Comparison of ENCODE assay signal across 8 cellular contexts in the genomic region with DNA sequence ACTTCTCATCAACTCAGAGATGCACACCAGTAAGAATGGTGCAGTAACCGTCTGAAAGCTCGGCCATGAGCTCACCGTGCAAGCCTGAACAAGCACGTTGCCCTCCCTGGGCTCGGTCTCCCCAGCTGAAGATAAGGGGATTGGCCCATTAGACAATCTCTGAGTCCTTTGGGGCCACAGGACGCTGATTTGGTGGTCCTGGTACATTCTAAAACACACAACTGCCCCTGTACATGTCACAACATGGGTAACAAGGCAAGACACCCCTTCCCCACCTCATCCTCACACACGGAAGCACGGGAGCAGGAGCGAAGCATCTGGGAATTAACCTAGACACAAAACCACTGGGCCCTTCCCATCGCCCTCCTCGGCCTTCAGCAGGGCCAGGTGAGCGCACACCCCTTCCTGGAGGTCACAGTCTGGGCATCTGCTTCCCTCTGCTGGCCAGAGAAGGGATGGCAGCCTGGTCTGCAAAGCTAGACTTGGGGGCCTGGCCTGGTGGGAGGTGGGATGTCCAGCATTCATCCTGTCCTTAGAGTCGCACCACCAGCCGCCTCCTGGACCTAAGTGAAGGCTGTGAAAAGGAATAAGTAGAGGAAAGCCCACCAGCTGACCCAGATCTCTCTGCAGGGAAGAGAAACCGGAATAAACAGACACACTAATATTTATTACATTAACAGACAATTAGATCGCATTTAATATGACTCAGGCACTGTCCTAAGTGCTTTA. TPM values are rescaled to one million over a fixed set of nuclear protein-coding genes. Genes with fewer than 3 reads are reported as not detected.
A peak's percentile ranks its signal among the peaks of the same experiment; 100 is the strongest.
DNase-seq lines count a peak whose midpoint lies in the region; ATAC-seq and TF ChIP-seq lines count a peak whose summit lies in the region.

No MANE protein-coding gene starts in this region.

- no peaks in the 10 kb centered on the region for H4K20me1 ChIP-seq in IMR-90 (ENCODE audit: insufficient read depth, low read length)

- no peak overlapping the region for H4K5ac ChIP-seq in IMR-90 (ENCODE audit: low read depth, low read length)

- H3K56ac ChIP-seq in IMR-90 (ENCODE audit: extremely low read depth, insufficient read depth, low read length): no peak overlapping the region

- H3K36me3 ChIP-seq in IMR-90 (ENCODE audit: control insufficient read depth, insufficient read depth, low read length): no peaks in the 10 kb centered on the region
- H3K36me3 ChIP-seq in heart left ventricle: no peaks in the 10 kb centered on the region

- H3K14ac ChIP-seq in IMR-90 (replicated peaks; ENCODE audit: low read depth, low read length): no peak overlapping the region

- peaks cover 3% of the 10 kb centered on the region; the same call in 1 of the 2 replicates for H3K9me1 ChIP-seq in IMR-90 (ENCODE audit: insufficient read depth, low read length)

- H3K18ac ChIP-seq in IMR-90 (ENCODE audit: low read depth, low read length): no peak overlapping the region

- H3K27me3 ChIP-seq in IMR-90 (ENCODE audit: control insufficient read depth, insufficient read depth, low read length) (peaks cover 68% of the 10 kb centered on the region), heart left ventricle (peaks cover 0 to 64% (median 12%) of the 10 kb centered on the region in 9 donors)

- POLR2A ChIA-PET in IMR-90 (lab: Charles Lee; ENCODE audit: unreplicated experiment): no interaction called here

- no peak overlapping the region for H2BK20ac ChIP-seq in IMR-90 (ENCODE audit: low read depth, low read length)

- H3K23ac ChIP-seq in IMR-90 (ENCODE audit: low read depth, low read length): no peak overlapping the region

- TF ChIP-seq RAD21 in IMR-90 (IDR thresholded peaks at IDR 0.05; ENCODE audit: low read length): peak; percentile 63

- no peak overlapping the region for H3K4ac ChIP-seq in IMR-90 (ENCODE audit: low read depth, low read length)

- H3K9me3 ChIP-seq in IMR-90 (ENCODE audit: control insufficient read depth, insufficient read depth, low read length) (no peaks in the 10 kb centered on the region), heart left ventricle (no peaks in the 10 kb centered on the region)

- H3K4me3 ChIP-seq in IMR-90 (ENCODE audit: insufficient read depth, low read depth, low read length) (no peak overlapping the region), heart left ventricle (no peak overlapping the region)

- no peak overlapping the region for H3K4me2 ChIP-seq in IMR-90 (ENCODE audit: low read depth, low read length)

- H3K4me1 ChIP-seq in IMR-90 (ENCODE audit: control insufficient read depth, insufficient read depth, low read length) (no peaks in the 10 kb centered on the region), heart left ventricle (no peaks in the 10 kb centered on the region)

- peak; percentile 76 for TF ChIP-seq CTCF in IMR-90 (conservative IDR thresholded peaks at IDR 0.05; ENCODE audit: low read depth, low read length)
- peak; percentile 74 to 89 (median 84) for TF ChIP-seq CTCF in heart left ventricle (IDR thresholded peaks at IDR 0.05)

- no peak overlapping the region for H2AFZ ChIP-seq in IMR-90 (replicated peaks; ENCODE audit: low read length, poor library complexity)

- ATAC-seq in GM18511 (IDR thresholded peaks at IDR 0.05; ENCODE audit: unreplicated experiment) (peak; percentile 76), IMR-90 (ENCODE audit: low read depth) (peak; percentile 96), heart left ventricle (peak; percentile 45 to 71 (median 70)), HG03139 (IDR thresholded peaks at IDR 0.05; ENCODE audit: unreplicated experiment) (no peak)

- intact Hi-C loops in IMR-90 (cut with micrococcal nuclease) (loop anchor here (1.0 to 10.0 kb wide), 3 partner anchors 201 to 503 kb away; no protein-coding TSS in a partner anchor), heart left ventricle (cut with DNase I) (loop anchor here in 1 of 10 donors (10.0 kb wide), 1 partner anchor 453 kb away; the partner anchor contains the start of gene CISTR)

- no TSS peak for BruUV-seq in IMR-90 (replicated peaks; lab: Mats Ljungman, UMichigan)

- no peak overlapping the region for H2AK5ac ChIP-seq in IMR-90 (ENCODE audit: low read depth, low read length)

- CTCF ChIA-PET in IMR-90 (lab: Yijun Ruan, JAX): interaction anchor here (0.5 to 3.6 kb wide), 10 partner anchors 9 to 704 kb away, joined by 3 to 18 read pairs (median 4); partner anchors contain the start of genes HOXC8, HOXC9 and SMUG1

- TF ChIP-seq POLR2A in IMR-90 (IDR thresholded peaks at IDR 0.05; ENCODE audit: low read depth, low read length): no peak
- no peak for TF ChIP-seq POLR2A in heart left ventricle (IDR thresholded peaks at IDR 0.05)

- dilution Hi-C loops in IMR-90 (cut with HindIII; ENCODE audit: low sequenced_read_pairs, unreplicated experiment): no loop called here

- no peak overlapping the region for H3K9ac ChIP-seq in IMR-90 (ENCODE audit: low read depth, low read length)

- H2AK9ac ChIP-seq in IMR-90 (replicated peaks; ENCODE audit: low read depth, low read length, poor library complexity): peak overlapping the region; percentile 71

- in situ Hi-C loops in IMR-90 (cut with MboI; ENCODE audit: low sequenced_read_pairs): loop anchor here (10.0 kb wide), 1 partner anchor 433 kb away; no protein-coding TSS in a partner anchor

- 14% methylated on average over 3 of the region's 16 CpGs; no CpG with 5 or more reads in 1 of the 2 experiments for WGBS in IMR-90 (ENCODE audit: extremely low coverage in 2 of 2, insufficient read length in 1 of 2), 2 experiments
- WGBS in heart left ventricle, 4 donors: 35 to 39% (median 37%) methylated on average over 16 of the region's 16 CpGs

- H3K79me1 ChIP-seq in IMR-90 (ENCODE audit: low read depth in 1 of 2, low read length in 2 of 2): no peaks in the 10 kb centered on the region

- no peak overlapping the region for H2BK15ac ChIP-seq in IMR-90 (ENCODE audit: low read depth, low read length)

- no peak overlapping the region for H4K8ac ChIP-seq in IMR-90 (ENCODE audit: low read depth in 2 of 2, low read length in 2 of 2)

- peak; percentile 68 for DNase-seq in AG08395 (ENCODE audit: low spot score)
- peak; percentile 37 for DNase-seq in IMR-90
- DNase-seq in SHP77 (lab: John Stamatoyannopoulos, UW): peak; percentile 56 to 66
- peak; percentile 38 to 74 (median 68) for DNase-seq in activated naive CD4-positive, alpha-beta T cell (lab: John Stamatoyannopoulos, UW)
- DNase-seq in heart left ventricle: peak; percentile 46 to 81 (median 67)
- DNase-seq in retina: peak; percentile 83

- no peak overlapping the region for H2BK5ac ChIP-seq in IMR-90 (ENCODE audit: low read depth, low read length, poor library complexity, severe bottlenecking)

- no peak overlapping the region for H4K91ac ChIP-seq in IMR-90 (ENCODE audit: insufficient read depth, low read depth, low read length)

- no peak overlapping the region for H2BK120ac ChIP-seq in IMR-90 (ENCODE audit: low read depth, low read length)

- H3K27ac ChIP-seq in IMR-90 (ENCODE audit: insufficient read depth, low read length): no peak overlapping the region
- H3K27ac ChIP-seq in heart left ventricle: no peak overlapping the region

TF ChIP-seq in IMR-90, 13 proteins besides CTCF, POLR2A, EP300 and RAD21:
- peak; percentile 41; the same call in 1 of the 2 replicates for TF ChIP-seq MAZ (IDR thresholded peaks at IDR 0.05; ENCODE audit: borderline replicate concordance, low read depth, low read length)
- TF ChIP-seq, protein P1, sequence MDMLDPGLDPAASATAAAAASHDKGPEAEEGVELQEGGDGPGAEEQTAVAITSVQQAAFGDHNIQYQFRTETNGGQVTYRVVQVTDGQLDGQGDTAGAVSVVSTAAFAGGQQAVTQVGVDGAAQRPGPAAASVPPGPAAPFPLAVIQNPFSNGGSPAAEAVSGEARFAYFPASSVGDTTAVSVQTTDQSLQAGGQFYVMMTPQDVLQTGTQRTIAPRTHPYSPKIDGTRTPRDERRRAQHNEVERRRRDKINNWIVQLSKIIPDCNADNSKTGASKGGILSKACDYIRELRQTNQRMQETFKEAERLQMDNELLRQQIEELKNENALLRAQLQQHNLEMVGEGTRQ (IDR thresholded peaks at IDR 0.05; ENCODE audit: low read depth, low read length): no peak
- no peak for TF ChIP-seq FOS (IDR thresholded peaks at IDR 0.05; ENCODE audit: low read depth, low read length)
- no peak for TF ChIP-seq RFX5 (IDR thresholded peaks at IDR 0.05; ENCODE audit: low read depth, low read length)
- peak; percentile 46 for TF ChIP-seq SMC3 (IDR thresholded peaks at IDR 0.05; ENCODE audit: low read depth, low read length)
- TF ChIP-seq MXI1 (IDR thresholded peaks at IDR 0.05; ENCODE audit: borderline replicate concordance, low read depth, low read length): no peak
- TF ChIP-seq BHLHE40 (IDR thresholded peaks at IDR 0.05; ENCODE audit: low read depth, low read length): no peak
- no peak for TF ChIP-seq RCOR1 (IDR thresholded peaks at IDR 0.05; ENCODE audit: insufficient replicate concordance, low read length)

RNA-seq across cellular contexts. Expression of gene SMUG1, which starts 18.9 kb away (rescaled TPM):
- total RNA-seq in IMR-90 (2012; rRNA removed): 25.8 and 45.2 TPM in 2 replicates
- 36.3 and 37.3 TPM in 2 replicates for polyA plus RNA-seq in IMR-90 (2012; rRNA removed)
- 26.8 and 48.8 TPM in 2 replicates for polyA plus RNA-seq in IMR-90 (2012; cell fraction: cytosol; rRNA removed)
- polyA plus RNA-seq in IMR-90 (2012; cell fraction: nucleus; rRNA removed; ENCODE audit: low replicate concordance): 36.2 and 50.9 TPM in 2 replicates
- total RNA-seq in heart left ventricle: 10 to 100 TPM; 10.5 to 18.9 (median 15.7) TPM
- 10 to 100 TPM; 13.3 to 21.9 TPM for polyA plus RNA-seq in heart left ventricle
